ENCODE assay signal across 10 cellular contexts in the genomic region with DNA sequence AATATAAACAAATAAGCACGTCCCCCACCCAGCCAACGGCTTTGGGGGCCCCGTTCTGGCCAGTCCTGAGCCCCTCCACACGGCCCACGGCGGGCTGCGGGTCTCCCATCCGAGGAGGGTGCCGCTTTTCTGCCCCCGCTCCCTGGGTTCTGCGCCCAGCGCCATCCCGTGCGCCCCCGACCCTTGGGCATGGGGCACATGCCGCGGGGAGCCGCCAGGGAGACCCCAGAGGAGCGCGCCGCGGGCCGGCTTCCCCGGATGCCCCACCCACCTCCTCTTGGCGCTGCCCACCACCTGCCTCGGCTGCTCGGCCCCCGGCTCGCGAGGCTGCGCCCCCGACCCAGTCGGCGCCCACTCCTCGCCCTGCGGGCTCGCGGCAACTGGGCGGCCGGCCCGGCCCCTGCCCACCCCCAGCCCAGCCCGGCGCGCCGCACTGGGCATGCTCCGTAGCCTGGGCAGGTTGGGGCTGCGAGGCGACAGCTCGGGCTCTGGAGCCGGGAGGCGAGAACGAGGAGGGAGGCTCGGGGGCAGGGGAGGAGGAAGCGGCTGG. TPM values are rescaled to one million over a fixed set of nuclear protein-coding genes. Genes with fewer than 3 reads are reported as not detected.
DNase-seq lines count a peak whose midpoint lies in the region; ATAC-seq, FAIRE-seq and TF ChIP-seq lines count a peak whose summit lies in the region.
"Had no signal": no experiment of that assay in that cellular context is flagged by ENCODE, and none has a peak within 500 bp of the region (broad histone marks: within the 10 kb centered on the region; RNA-seq: fewer than 3 reads in every experiment).

No MANE protein-coding gene starts in this region.

- no peak for TF ChIP-seq POLR2A in vagina (IDR thresholded peaks at IDR 0.05)
- no peak for TF ChIP-seq POLR2A in GM18505 (IDR thresholded peaks at IDR 0.05; ENCODE audit: borderline replicate concordance, extremely low read depth, insufficient read depth, insufficient read length)

- DNase-seq in D721Med (ENCODE audit: insufficient read length, low spot score), result peak; percentile 25
- DNase-seq in NCI-H2171 (lab: John Stamatoyannopoulos, UW), result peak; percentile 87
- peak; percentile 20 to 32 for DNase-seq in dermis microvascular lymphatic vessel endothelial cell (ENCODE audit: low read depth in 2 of 2)
- DNase-seq in lower lobe of right lung, result no peak
- no peak for DNase-seq in vagina (ENCODE audit: extremely low spot score in 2 of 2)
- no peak for DNase-seq in DMS114 treated with DMSO at 0.1 percent for 48 hours (lab: John Stamatoyannopoulos, UW; ENCODE audit: unreplicated experiment)

- TF ChIP-seq CTCF in D721Med (IDR thresholded peaks at IDR 0.05; ENCODE audit: insufficient read depth, missing control alignments), result no peak
- TF ChIP-seq CTCF in lower lobe of right lung (IDR thresholded peaks at IDR 0.05), result no peak
- TF ChIP-seq CTCF in vagina (IDR thresholded peaks at IDR 0.05), result no peak

- FAIRE-seq in D721Med (lab: Jason Lieb, UNC), result no peak
- FAIRE-seq: islet of Langerhans had no signal

- no peaks in the 10 kb centered on the region for H3K9me3 ChIP-seq in lower lobe of right lung
- H3K9me3 ChIP-seq in vagina, result no peaks in the 10 kb centered on the region

- no peaks in the 10 kb centered on the region for H3K4me1 ChIP-seq in lower lobe of right lung
- peaks cover 11% of the 10 kb centered on the region for H3K4me1 ChIP-seq in vagina

- intact Hi-C loops in lower lobe of right lung (cut with DNase I), result no loop called here
- intact Hi-C loops in vagina (cut with DNase I), result no loop called here

- H3K27me3 ChIP-seq in lower lobe of right lung (ENCODE audit: low read depth) (peaks cover 17% of the 10 kb centered on the region), vagina (no peaks in the 10 kb centered on the region)

- H3K36me3 ChIP-seq in lower lobe of right lung (no peaks in the 10 kb centered on the region), vagina (no peaks in the 10 kb centered on the region)

- H3K4me3 ChIP-seq in lower lobe of right lung, result peak overlapping the region; percentile 67
- peak overlapping the region; percentile 72 to 94 for H3K4me3 ChIP-seq in vagina

- H3K27ac ChIP-seq in lower lobe of right lung, result peak overlapping the region; percentile 83
- H3K27ac ChIP-seq in vagina, result peak overlapping the region; percentile 83
- H3K27ac ChIP-seq: HL-60 had no signal

- ATAC-seq in lower lobe of right lung, result peak; percentile 44 to 63
- no peak for ATAC-seq in HG03521 (IDR thresholded peaks at IDR 0.05; ENCODE audit: unreplicated experiment)
- ATAC-seq in GM18505 (IDR thresholded peaks at IDR 0.05; ENCODE audit: unreplicated experiment), result no peak

RNA-seq across cellular contexts. Expression of a gene that starts 0.6 kb away (rescaled TPM):
- total RNA-seq in dermis microvascular lymphatic vessel endothelial cell (2.1 and 4.0 TPM in 2 replicates), lower lobe of right lung (6.6 TPM), vagina (12.0 TPM)

Comparison
In these comparisons a context has a peak if more than half of its experiments do, and no peak if none do; other contexts are left out.
1. DNase-seq: peak in D721Med (single experiment), NCI-H2171 (single experiment) and dermis microvascular lymphatic vessel endothelial cell (2 of 2); none in lower lobe of right lung (single experiment), vagina (0 of 2) and DMS114 treated with DMSO at 0.1 percent for 48 hours (single experiment).
2. ATAC-seq: peak in lower lobe of right lung (2 of 2); none in HG03521 (single experiment) and GM18505 (single experiment).